ENCODE assay signal across 22 cellular contexts in genomic region chr18:25408294-25408693, GRCh38. TPM values are rescaled to one million over a fixed set of nuclear protein-coding genes. Genes with fewer than 3 reads are reported as not detected.
DNase-seq lines count a peak whose midpoint lies in the region; ATAC-seq, FAIRE-seq and TF ChIP-seq lines count a peak whose summit lies in the region.
"Had no signal": no experiment of that assay in that cellular context is flagged by ENCODE, and none has a peak within 500 bp of the region (broad histone marks: within the 10 kb centered on the region; RNA-seq: fewer than 3 reads in every experiment).

No MANE protein-coding gene starts in this region.

- no peaks in the 10 kb centered on the region for H3K4me1 ChIP-seq in A549
- H3K4me1 ChIP-seq in HEK293 (ENCODE audit: control insufficient read depth, insufficient read depth, low read length): no peaks in the 10 kb centered on the region
- H3K4me1 ChIP-seq in K562 (replicated peaks in 1 of 2; ENCODE audit: control insufficient read depth in 2 of 2, insufficient read depth in 2 of 2, low read length in 2 of 2): no peaks in the 10 kb centered on the region
- no peaks in the 10 kb centered on the region for H3K4me1 ChIP-seq in Caco-2
- no peaks in the 10 kb centered on the region for H3K4me1 ChIP-seq in CD8-positive, alpha-beta memory T cell (ENCODE audit: insufficient read depth, low read length)
- H3K4me1 ChIP-seq: BLaER1 treated with 17β-estradiol and CSF1 and Interleukin-3, amounts not matched to agents 10 nM and 100 nM had no signal

- no peak overlapping the region for H3K27ac ChIP-seq in A549
- H3K27ac ChIP-seq in HEK293 (ENCODE audit: extremely low read depth, low read depth, low read length): no peak overlapping the region
- no peak overlapping the region for H3K27ac ChIP-seq in K562 (ENCODE audit: extremely low read depth, low read depth, low read length)
- H3K27ac ChIP-seq in CD8-positive, alpha-beta memory T cell (ENCODE audit: low read depth, low read length): no peak overlapping the region
- H3K27ac ChIP-seq: BLaER1 treated with 17β-estradiol and CSF1 and Interleukin-3, amounts not matched to agents 10 nM and 100 nM; C4-2B had no signal

- no peak for TF ChIP-seq RAD21 in A549 (conservative IDR thresholded peaks at IDR 0.05 in 1 of 2, IDR thresholded peaks at IDR 0.05 in 1 of 2)
- no peak for TF ChIP-seq RAD21 in K562 (CRISPR knock-in tag; conservative IDR thresholded peaks at IDR 0.05 in 1 of 2, IDR thresholded peaks at IDR 0.05 in 1 of 2)

- BruUV-seq in K562 (replicated peaks; lab: Mats Ljungman, UMichigan) (no TSS peak), Caco-2 (replicated peaks; lab: Mats Ljungman, UMichigan) (no TSS peak)

- no peaks in the 10 kb centered on the region for H3K27me3 ChIP-seq in K562 (ENCODE audit: control insufficient read depth in 2 of 2, insufficient read depth in 2 of 2, low read length in 2 of 2)
- no peaks in the 10 kb centered on the region for H3K27me3 ChIP-seq in Caco-2 (replicated peaks; ENCODE audit: control insufficient read depth, insufficient read depth, low read length)
- no peaks in the 10 kb centered on the region for H3K27me3 ChIP-seq in CD8-positive, alpha-beta memory T cell (ENCODE audit: insufficient read depth, low read length, poor library complexity, severe bottlenecking)
- H3K27me3 ChIP-seq: BLaER1 treated with 17β-estradiol and CSF1 and Interleukin-3, amounts not matched to agents 10 nM and 100 nM had no signal

- WGBS in A549 (ENCODE audit: missing lambda C conversion rate): 22% methylated on average over 4 of the region's 4 CpGs
- WGBS in K562 (ENCODE audit: insufficient coverage, low coverage, missing lambda C conversion rate): 1% methylated on average over 4 of the region's 4 CpGs

- H2AFZ ChIP-seq in K562 (ENCODE audit: low read depth, low read length): no peak overlapping the region

- no peak for TF ChIP-seq CTCF in A549 (IDR thresholded peaks at IDR 0.05)
- no peak for TF ChIP-seq CTCF in HEK293 (tag by site-specific recombination; IDR thresholded peaks at IDR 0.05)
- TF ChIP-seq CTCF in K562 (IDR thresholded peaks at IDR 0.05 in 2 of 3, conservative IDR thresholded peaks at IDR 0.05 in 1 of 3; ENCODE audit: insufficient read depth in 2 of 3, low read depth in 1 of 3, low read length in 3 of 3): no peak
- TF ChIP-seq CTCF in Caco-2 (IDR thresholded peaks at IDR 0.05; ENCODE audit: insufficient read depth in 1 of 2, low read depth in 1 of 2, low read length in 1 of 2, severe bottlenecking in 1 of 2, unreplicated experiment in 1 of 2): no peak

- no peaks in the 10 kb centered on the region for H3K36me3 Mint-ChIP-seq in Caco-2 (ENCODE audit: insufficient read depth, unreplicated experiment)
- no peaks in the 10 kb centered on the region for H3K36me3 Mint-ChIP-seq in CD8-positive, alpha-beta memory T cell
- H3K36me3 Mint-ChIP-seq: CD8-positive, alpha-beta T cell had no signal

- H3K4me2 ChIP-seq in A549 (no peak overlapping the region), K562 (ENCODE audit: insufficient read depth, low read length) (no peak overlapping the region)
- H3K4me2 ChIP-seq: BLaER1 treated with 17β-estradiol and CSF1 and Interleukin-3, amounts not matched to agents 10 nM and 100 nM had no signal

- H3K9me3 Mint-ChIP-seq in Caco-2 (ENCODE audit: unreplicated experiment): no peaks in the 10 kb centered on the region
- H3K9me3 Mint-ChIP-seq in CD8-positive, alpha-beta memory T cell: peaks cover 0 to 4% (median 0%) of the 10 kb centered on the region in 5 donors

- no peaks in the 10 kb centered on the region for H3K79me2 ChIP-seq in K562 (ENCODE audit: control insufficient read depth, insufficient read depth, low read length)

- peaks cover 7% of the 10 kb centered on the region for H3K27me3 Mint-ChIP-seq in Caco-2 (ENCODE audit: insufficient read depth, unreplicated experiment)
- H3K27me3 Mint-ChIP-seq in CD8-positive, alpha-beta memory T cell: peaks cover 0 to 1% of the 10 kb centered on the region in 2 donors
- H3K27me3 Mint-ChIP-seq: CD4-positive, alpha-beta T cell had no signal

- H3K9me3 ChIP-seq in A549 (no peaks in the 10 kb centered on the region), HEK293 (ENCODE audit: control insufficient read depth, insufficient read depth, low read depth, low read length) (no peaks in the 10 kb centered on the region), K562 (replicated peaks; ENCODE audit: control insufficient read depth, insufficient read depth, low read depth, low read length) (no peaks in the 10 kb centered on the region), Caco-2 (no peaks in the 10 kb centered on the region)
- no peaks in the 10 kb centered on the region for H3K9me3 ChIP-seq in CD8-positive, alpha-beta memory T cell (ENCODE audit: low read length)

- FAIRE-seq in A549 (lab: Jason Lieb, UNC) (no peak), K562 (lab: Jason Lieb, UNC) (no peak), GM12891 (lab: Jason Lieb, UNC) (no peak)
- FAIRE-seq: A204.1, D721Med, G401.6, GM12892, GM18507 had no signal

- no peak overlapping the region for H3K27ac Mint-ChIP-seq in Caco-2 (ENCODE audit: unreplicated experiment)
- H3K27ac Mint-ChIP-seq in CD8-positive, alpha-beta memory T cell: no peak overlapping the region
- H3K27ac Mint-ChIP-seq: B cell; CD4-positive, alpha-beta T cell; CD8-positive, alpha-beta T cell had no signal

- no peaks in the 10 kb centered on the region for H3K4me1 Mint-ChIP-seq in Caco-2 (ENCODE audit: low read depth, unreplicated experiment)
- no peaks in the 10 kb centered on the region for H3K4me1 Mint-ChIP-seq in CD8-positive, alpha-beta memory T cell
- H3K4me1 Mint-ChIP-seq: B cell had no signal

- H3K4me3 ChIP-seq in A549 (no peak overlapping the region), HEK293 (ENCODE audit: low read depth, low read length) (no peak overlapping the region), K562 (no peak overlapping the region), Caco-2 (ENCODE audit: low read depth, low read length) (no peak overlapping the region)
- H3K4me3 ChIP-seq in CD8-positive, alpha-beta memory T cell (ENCODE audit: low read length): no peak overlapping the region
- H3K4me3 ChIP-seq: BLaER1 treated with 17β-estradiol and CSF1 and Interleukin-3, amounts not matched to agents 10 nM and 100 nM had no signal

- no peak for DNase-seq in A549 (ENCODE audit: low read depth in 1 of 2, low spot score in 1 of 2)
- no peak for DNase-seq in K562 (ENCODE audit: extremely low read depth in 1 of 4, low spot score in 3 of 4)
- no peak for DNase-seq in Caco-2
- DNase-seq in GM12891 (ENCODE audit: insufficient read length, low spot score): no peak
- no peak for DNase-seq in CD8-positive, alpha-beta memory T cell
- DNase-seq: 8988T; AML-193; Calu3; CD4-positive, alpha-beta T cell; CD8-positive, alpha-beta T cell; COR-L47; DMS79 treated with DMSO at 0.1 percent for 48 hours; GF-D8 had no signal

- CTCF ChIA-PET in A549 (lab: Yijun Ruan, JAX): no interaction called here
- CTCF ChIA-PET in HEK293 (lab: Yijun Ruan, JAX): no interaction called here
- CTCF ChIA-PET in K562 (lab: Yijun Ruan, JAX; ENCODE audit: low intra/inter-chr PET ratio): no interaction called here
- CTCF ChIA-PET in Caco-2 (lab: Charles Lee): no interaction called here
- CTCF ChIA-PET in CD8-positive, alpha-beta memory T cell (lab: Charles Lee): no interaction called here

- no peak overlapping the region for H3K4me3 Mint-ChIP-seq in Caco-2 (ENCODE audit: unreplicated experiment)
- H3K4me3 Mint-ChIP-seq in CD8-positive, alpha-beta memory T cell: no peak overlapping the region
- H3K4me3 Mint-ChIP-seq: B cell; CD4-positive, alpha-beta T cell; CD8-positive, alpha-beta T cell had no signal

- H3K9me1 ChIP-seq in K562 (ENCODE audit: control insufficient read depth, insufficient read depth, low read length): no peaks in the 10 kb centered on the region

- H3K36me3 ChIP-seq in HEK293 (ENCODE audit: control insufficient read depth in 2 of 2, insufficient read depth in 1 of 2, low read length in 2 of 2): no peaks in the 10 kb centered on the region
- no peaks in the 10 kb centered on the region for H3K36me3 ChIP-seq in K562 (ENCODE audit: control insufficient read depth, insufficient read depth, low read length)
- H3K36me3 ChIP-seq in Caco-2 (ENCODE audit: control insufficient read depth, insufficient read depth, low read length): no peaks in the 10 kb centered on the region
- H3K36me3 ChIP-seq in CD8-positive, alpha-beta memory T cell (ENCODE audit: insufficient read depth, low read length): no peaks in the 10 kb centered on the region
- H3K36me3 ChIP-seq: BLaER1 treated with 17β-estradiol and CSF1 and Interleukin-3, amounts not matched to agents 10 nM and 100 nM had no signal

- in situ Hi-C loops in K562 (cut with MboI): no loop called here

- TF ChIP-seq EP300 in A549 (IDR thresholded peaks at IDR 0.05): no peak
- no peak for TF ChIP-seq EP300 in K562 (IDR thresholded peaks at IDR 0.05; ENCODE audit: low read length)

- no peak overlapping the region for H3K9ac ChIP-seq in K562 (ENCODE audit: insufficient read depth in 1 of 2, low read depth in 2 of 2, low read length in 2 of 2)
- H3K9ac ChIP-seq: BLaER1 treated with 17β-estradiol and CSF1 and Interleukin-3, amounts not matched to agents 10 nM and 100 nM had no signal

- no peak for TF ChIP-seq POLR2A in A549 (IDR thresholded peaks at IDR 0.05; ENCODE audit: low read length)
- no peak for TF ChIP-seq POLR2A in K562 (conservative IDR thresholded peaks at IDR 0.05)
- no peak for TF ChIP-seq POLR2A in GM12891 (IDR thresholded peaks at IDR 0.05; ENCODE audit: low read depth, low read length)

- ATAC-seq in A549 (no peak), K562 (no peak)
- ATAC-seq: CD8-positive, alpha-beta T cell had no signal

- intact Hi-C loops in K562 (cut with micrococcal nuclease): no loop called here
- intact Hi-C loops in Caco-2 (cut with micrococcal nuclease; ENCODE audit: unreplicated experiment): loop anchor here (10.0 kb wide), 1 partner anchor 623 kb away; no protein-coding TSS in a partner anchor

- POLR2A ChIA-PET in A549 (lab: Yijun Ruan, JAX) (no interaction called here), HEK293 (lab: Yijun Ruan, JAX) (no interaction called here), K562 (lab: Yijun Ruan, JAX) (no interaction called here), Caco-2 (lab: Charles Lee) (no interaction called here)
- POLR2A ChIA-PET in CD8-positive, alpha-beta memory T cell (lab: Charles Lee): no interaction called here

- H4K20me1 ChIP-seq in K562 (replicated peaks; ENCODE audit: control insufficient read depth, insufficient read depth, low read length): no peaks in the 10 kb centered on the region
- H4K20me1 ChIP-seq: BLaER1 treated with 17β-estradiol and CSF1 and Interleukin-3, amounts not matched to agents 10 nM and 100 nM had no signal

RNA-seq across cellular contexts. Expression of gene ZNF521, which starts 56.3 kb away (rescaled TPM):
- polyA plus RNA-seq in A549 (2011; rRNA removed) (not detected in 2 replicates), A549 (2017; fragmentation: RNase III; extraction: RNeasy Plus Mini Kit Qiagen cat#74134 plus additional on column Dnase treatment) (not detected in 3 replicates), K562 (2011; rRNA removed) (3.5 and 5.8 TPM in 2 replicates), K562 (2014; fragmentation: Illumina TruSeq; extraction: Trizol) (1.2 and 1.4 TPM in 2 replicates), K562 (2014; fragmentation: Nextera tagmentation; extraction: Ambion mirVana) (1 to 10 TPM; 1.2 to 1.6 TPM), K562 (2014; rRNA removed) (0.81 and 1.6 TPM in 2 replicates)
- polyA plus RNA-seq in A549 (2012; cell fraction: cytosol; rRNA removed): not detected in 2 replicates
- polyA plus RNA-seq in A549 (2012; cell fraction: nucleus; rRNA removed): 0.05 TPM in 1 of 2 replicates, not detected in the other
- polyA minus RNA-seq in A549 (2011; rRNA and poly(A)+ RNA removed): not detected in 2 replicates
- total RNA-seq in K562 (2011; cell fraction: chromatin; rRNA removed; ENCODE audit: low replicate concordance): 6.1 and 9.0 TPM in 2 replicates
- total RNA-seq in K562 (2011; cell fraction: nucleolus; rRNA removed): 4.2 and 5.3 TPM in 2 replicates
- 2.4 and 6.3 TPM in 2 replicates for total RNA-seq in K562 (2011; cell fraction: nucleoplasm; rRNA removed)
- total RNA-seq in K562 (2014; rRNA removed) (1.5 and 3.3 TPM in 2 replicates), K562 (2014; rRNA removed; fragmentation: Illumina TruSeq; extraction: Trizol) (2.4 and 2.8 TPM in 2 replicates), K562 (2015; rRNA removed; fragmentation: Illumina TruSeq; extraction: Trizol) (4.7 and 5.1 TPM in 2 replicates), K562 (2021) (2.3 and 2.8 TPM in 2 replicates), Caco-2 (2022) (0.09 TPM in 1 of 2 replicates, not detected in the other)
- 1.9 and 3.1 TPM in 2 replicates for polyA plus RNA-seq in K562 (2011; cell fraction: cytosol; rRNA removed)
- 6.2 and 7.8 TPM in 2 replicates for polyA plus RNA-seq in K562 (2011; cell fraction: nucleus; rRNA removed)
- 1.4 and 2.4 TPM in 2 replicates for polyA plus RNA-seq in K562 (2012)
- polyA minus RNA-seq in K562 (2011; rRNA and poly(A)+ RNA removed): 23.3 and 28.0 TPM in 2 replicates
- 2.2 and 7.5 TPM in 2 replicates for polyA minus RNA-seq in K562 (2011; cell fraction: cytosol; rRNA and poly(A)+ RNA removed)
- polyA minus RNA-seq in K562 (2011; cell fraction: nucleus; rRNA and poly(A)+ RNA removed): 41.9 and 51.6 TPM in 2 replicates
- polyA plus RNA-seq in GM12891 (2012; ENCODE audit: low read depth, missing spikeins): not detected
- not detected for total RNA-seq in CD8-positive, alpha-beta memory T cell
- polyA plus RNA-seq in CD8-positive, alpha-beta memory T cell: not detected
- total RNA-seq: Calu3; CD4-positive, alpha-beta T cell; CD8-positive, alpha-beta T cell had no signal
